In the genomic region with DNA sequence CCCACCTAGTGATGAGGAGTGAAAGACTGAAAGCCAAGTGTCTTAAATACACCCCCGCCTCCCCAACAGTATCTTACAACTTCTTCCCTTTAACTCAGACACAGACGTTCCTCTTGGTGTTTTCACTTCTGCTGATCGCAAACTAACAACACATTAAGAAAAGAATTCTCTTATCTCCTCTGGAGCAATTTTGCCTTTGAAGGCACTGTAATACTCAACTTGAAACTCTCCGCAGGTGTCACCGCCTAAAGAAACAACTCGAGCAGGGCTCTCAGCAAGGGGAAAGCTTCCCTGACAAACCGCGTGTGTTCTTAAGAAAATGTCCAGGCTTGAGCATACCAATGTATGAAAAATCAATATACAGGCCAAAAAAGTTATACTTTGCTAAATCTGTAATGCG, we compare ENCODE assay signal across 8 cellular contexts. TPM values are rescaled to one million over a fixed set of nuclear protein-coding genes. Genes with fewer than 3 reads are reported as not detected.
DNase-seq lines count a peak whose midpoint lies in the region; ATAC-seq, FAIRE-seq and TF ChIP-seq lines count a peak whose summit lies in the region.

No MANE protein-coding gene starts in this region.

- peak overlapping the region; percentile 38 for H2AFZ ChIP-seq in osteoblast (ENCODE audit: low read length)

- peak overlapping the region; percentile 80 for H3K4me3 ChIP-seq in Caco-2 (ENCODE audit: low read depth, low read length)
- peak overlapping the region; percentile 31 for H3K4me3 ChIP-seq in HAP-1
- peak overlapping the region; percentile 61 for H3K4me3 ChIP-seq in RWPE2 (ENCODE audit: severe bottlenecking)
- H3K4me3 ChIP-seq in fibroblast of mammary gland (ENCODE audit: control insufficient read depth, low read depth, low read length): peak overlapping the region; percentile 94
- peak overlapping the region; percentile 87 for H3K4me3 ChIP-seq in osteoblast (ENCODE audit: insufficient read depth, low read length)

- H3K36me3 ChIP-seq in Caco-2 (ENCODE audit: control insufficient read depth, insufficient read depth, low read length): no peaks in the 10 kb centered on the region
- H3K36me3 ChIP-seq in HAP-1 (replicated peaks): no peaks in the 10 kb centered on the region
- H3K36me3 ChIP-seq in RWPE2 (ENCODE audit: low read depth): peaks cover 38% of the 10 kb centered on the region
- H3K36me3 ChIP-seq in osteoblast (ENCODE audit: insufficient read depth, low read length): peaks cover 18% of the 10 kb centered on the region

- POLR2A ChIA-PET in Caco-2 (lab: Charles Lee): interaction anchor here (0.6 to 1.3 kb wide), 6 partner anchors 23 to 561 kb away, joined by 3 to 14 read pairs (median 8); no protein-coding TSS in a partner anchor

- peaks cover 50% of the 10 kb centered on the region for H3K79me2 ChIP-seq in osteoblast (ENCODE audit: insufficient read depth, low read length)

- CTCF ChIA-PET in Caco-2 (lab: Charles Lee): interaction anchor here (0.5 to 1.8 kb wide), 10 partner anchors 9 to 552 kb away, joined by 3 to 12 read pairs (median 4); no protein-coding TSS in a partner anchor

- H3K27ac ChIP-seq in RWPE2 (ENCODE audit: poor library complexity, severe bottlenecking): peak overlapping the region; percentile 94
- peak overlapping the region; percentile 77 for H3K27ac ChIP-seq in osteoblast (ENCODE audit: low read depth, low read length)

- H3K4me1 Mint-ChIP-seq in Caco-2 (ENCODE audit: low read depth, unreplicated experiment): peaks cover 14% of the 10 kb centered on the region

- peak overlapping the region; percentile 89 for H3K27ac Mint-ChIP-seq in Caco-2 (ENCODE audit: unreplicated experiment)

- H3K9me3 Mint-ChIP-seq in Caco-2 (ENCODE audit: unreplicated experiment): no peaks in the 10 kb centered on the region

- no peaks in the 10 kb centered on the region for H3K9me3 ChIP-seq in Caco-2
- H3K9me3 ChIP-seq in HAP-1: no peaks in the 10 kb centered on the region
- no peaks in the 10 kb centered on the region for H3K9me3 ChIP-seq in RWPE2 (ENCODE audit: severe bottlenecking)
- no peaks in the 10 kb centered on the region for H3K9me3 ChIP-seq in osteoblast (ENCODE audit: low read depth, low read length)

- H3K27me3 ChIP-seq in Caco-2 (replicated peaks; ENCODE audit: control insufficient read depth, insufficient read depth, low read length) (no peaks in the 10 kb centered on the region), HAP-1 (ENCODE audit: low read depth) (peaks cover 4% of the 10 kb centered on the region; the same call in 1 of the 2 replicates), RWPE2 (ENCODE audit: insufficient read depth, poor library complexity, severe bottlenecking) (no peaks in the 10 kb centered on the region), osteoblast (ENCODE audit: insufficient read depth, low read length) (no peaks in the 10 kb centered on the region)

- intact Hi-C loops in Caco-2 (cut with micrococcal nuclease; ENCODE audit: unreplicated experiment): loop anchor here (1.0 kb wide), 2 partner anchors 35 to 219 kb away; no protein-coding TSS in a partner anchor

- H3K4me3 Mint-ChIP-seq in Caco-2 (ENCODE audit: unreplicated experiment): peak overlapping the region; percentile 83

- H3K27me3 Mint-ChIP-seq in Caco-2 (ENCODE audit: insufficient read depth, unreplicated experiment): no peaks in the 10 kb centered on the region

- H3K4me2 ChIP-seq in osteoblast (ENCODE audit: insufficient read depth, low read length): peak overlapping the region; percentile 81

- H3K4me1 ChIP-seq in Caco-2 (peaks cover 26% of the 10 kb centered on the region), HAP-1 (peaks cover 7% of the 10 kb centered on the region), RWPE2 (ENCODE audit: insufficient read depth, poor library complexity, severe bottlenecking) (peaks cover 68% of the 10 kb centered on the region), osteoblast (ENCODE audit: insufficient read depth, low read length) (peaks cover 13% of the 10 kb centered on the region)

- no peak for ATAC-seq in RWPE2 (ENCODE audit: low read depth)
- ATAC-seq in HG03097 (IDR thresholded peaks at IDR 0.05; ENCODE audit: low FRiP score, unreplicated experiment): no peak

- no peak for TF ChIP-seq CTCF in Caco-2 (IDR thresholded peaks at IDR 0.05; ENCODE audit: insufficient read depth in 1 of 2, low read depth in 1 of 2, low read length in 1 of 2, severe bottlenecking in 1 of 2, unreplicated experiment in 1 of 2)
- TF ChIP-seq CTCF in RWPE2 (IDR thresholded peaks at IDR 0.05; ENCODE audit: poor library complexity, severe bottlenecking): no peak
- no peak for TF ChIP-seq CTCF in fibroblast of mammary gland (conservative IDR thresholded peaks at IDR 0.05; ENCODE audit: control insufficient read depth, insufficient read depth, low read depth, low read length)
- no peak for TF ChIP-seq CTCF in osteoblast (IDR thresholded peaks at IDR 0.05; ENCODE audit: extremely low read depth, low read depth, low read length)
- no peak for TF ChIP-seq CTCF in D721Med (IDR thresholded peaks at IDR 0.05; ENCODE audit: insufficient read depth, missing control alignments)

- peaks cover 7% of the 10 kb centered on the region for H4K20me1 ChIP-seq in osteoblast (ENCODE audit: insufficient read depth, low read length)

- in situ Hi-C loops in HAP-1 (cut with MboI; ENCODE audit: low sequenced_read_pairs): loop anchor here (25.0 kb wide), 1 partner anchor 544 kb away; no protein-coding TSS in a partner anchor

- DNase-seq in Caco-2 (peak in 1 of 2 experiments; percentile 29), HAP-1 (ENCODE audit: low spot score in 2 of 2) (peak in 1 of 2 experiments; percentile 14), RWPE2 (ENCODE audit: low spot score) (no peak), fibroblast of mammary gland (ENCODE audit: low read depth) (peak; percentile 31), osteoblast (ENCODE audit: insufficient read length, low spot score, missing footprints) (peak; percentile 87), NCI-H524 treated with DMSO at 0.1 percent for 48 hours (lab: John Stamatoyannopoulos, UW) (no peak), D721Med (ENCODE audit: insufficient read length, low spot score) (no peak)

- H3K36me3 Mint-ChIP-seq in Caco-2 (ENCODE audit: insufficient read depth, unreplicated experiment): peaks cover 23% of the 10 kb centered on the region

- no peak for FAIRE-seq in D721Med (lab: Jason Lieb, UNC)

- no TSS peak for BruUV-seq in Caco-2 (replicated peaks; lab: Mats Ljungman, UMichigan)

RNA-seq across cellular contexts. Expression of a gene that starts 0.4 kb away (rescaled TPM):
- total RNA-seq in Caco-2 (2022) (25.8 and 32.1 TPM in 2 replicates), osteoblast (388 and 421 TPM in 2 replicates)

Comparison
In these comparisons a context has a peak if more than half of its experiments do, and no peak if none do; other contexts are left out.
1. DNase-seq: peak in fibroblast of mammary gland (single experiment) and osteoblast (single experiment); none in RWPE2 (single experiment), NCI-H524 treated with DMSO at 0.1 percent for 48 hours (single experiment) and D721Med (single experiment).
2. H3K4me3 ChIP-seq: peak in every context shown above with its lines; median percentile 94 in fibroblast of mammary gland; 87 in osteoblast; 80 in Caco-2; 61 in RWPE2; 31 in HAP-1.
3. RNA of a gene that starts 0.4 kb away (total RNA-seq): 388 to 421 TPM in osteoblast; 25.8 to 32.1 TPM in Caco-2; every median in the first group is over 10 times any median in the second.